In the genomic region with DNA sequence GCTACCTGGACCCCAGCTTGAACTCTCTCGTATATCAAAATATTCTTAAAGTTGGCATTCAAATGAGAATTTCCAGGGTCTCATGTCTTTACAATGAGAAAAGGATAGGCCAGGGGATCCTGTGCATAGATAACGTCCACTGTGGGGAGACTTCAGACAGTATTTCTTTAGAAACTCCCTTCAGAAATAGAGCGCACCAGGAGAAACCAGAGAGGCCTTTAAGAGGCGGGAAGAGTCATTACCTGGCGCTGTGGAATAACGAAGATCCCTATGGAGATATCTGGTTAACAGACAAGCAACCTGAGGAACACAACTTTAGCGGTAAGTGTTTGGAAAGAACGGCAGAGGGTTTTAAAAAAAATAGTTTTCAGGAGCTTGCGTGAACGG, we compare ENCODE assay signal across 8 cellular contexts. TPM values are rescaled to one million over a fixed set of nuclear protein-coding genes. Genes with fewer than 3 reads are reported as not detected.
DNase-seq lines count a peak whose midpoint lies in the region; ATAC-seq and TF ChIP-seq lines count a peak whose summit lies in the region.

No MANE protein-coding gene starts in this region.

- peak overlapping the region; percentile 88 for H3K4me3 Mint-ChIP-seq in activated CD4-positive, alpha-beta T cell treated with anti-CD3 and anti-CD28 coated beads, Interleukin-2, amount 10 ng/mL, durations not matched to agents 7 days and 5 days

- WGBS in gastroesophageal sphincter (ENCODE audit: low coverage in 1 of 2), 2 donors = 1 to 14% methylated on average over 2 to 9 of the region's 10 CpGs

- H3K27me3 ChIP-seq in SJCRH30 (no peaks in the 10 kb centered on the region), gastroesophageal sphincter (no peaks in the 10 kb centered on the region)

- TF ChIP-seq EP300 in gastroesophageal sphincter (IDR thresholded peaks at IDR 0.05) = no peak

- peaks cover 3% of the 10 kb centered on the region for H3K27me3 Mint-ChIP-seq in activated CD4-positive, alpha-beta T cell treated with anti-CD3 and anti-CD28 coated beads, Interleukin-2, amount 10 ng/mL, durations not matched to agents 7 days and 5 days

- no peaks in the 10 kb centered on the region for H3K9me3 ChIP-seq in SJCRH30 (replicated peaks)
- no peaks in the 10 kb centered on the region for H3K9me3 ChIP-seq in gastroesophageal sphincter

- H3K36me3 Mint-ChIP-seq in activated CD4-positive, alpha-beta T cell treated with anti-CD3 and anti-CD28 coated beads, Interleukin-2, amount 10 ng/mL, durations not matched to agents 7 days and 5 days (ENCODE audit: low read depth) = no peaks in the 10 kb centered on the region

- POLR2A ChIA-PET in activated CD4-positive, alpha-beta T cell treated with anti-CD3 and anti-CD28 coated beads, Interleukin-2, amount 10 ng/mL, durations not matched to agents 7 days and 5 days (lab: Charles Lee) = no interaction called here

- CTCF ChIA-PET in activated CD4-positive, alpha-beta T cell treated with anti-CD3 and anti-CD28 coated beads, Interleukin-2, amount 10 ng/mL, durations not matched to agents 7 days and 5 days (lab: Charles Lee) = no interaction called here

- no peak overlapping the region for H3K27ac ChIP-seq in SJCRH30
- peak overlapping the region in 2 of 4 donors; percentile 11 to 19 for H3K27ac ChIP-seq in gastroesophageal sphincter

- no peak for TF ChIP-seq CTCF in gastroesophageal sphincter (IDR thresholded peaks at IDR 0.05)

- peak; percentile 22 for ATAC-seq in HG02884 (IDR thresholded peaks at IDR 0.05; ENCODE audit: unreplicated experiment)
- ATAC-seq in gastroesophageal sphincter = no peak

- no peak for DNase-seq in activated CD4-positive, alpha-beta T cell treated with anti-CD3 and anti-CD28 coated beads, Interleukin-2, amount 10 ng/mL, durations not matched to agents 7 days and 5 days
- no peak for DNase-seq in activated CD4-positive, alpha-beta T cell treated with anti-CD3 and anti-CD28 coated beads, Interleukin-2, amount 50 U/mL, for 1 hour
- DNase-seq in SJCRH30 (peak in 1 of 2 experiments; percentile 10), pons (ENCODE audit: low spot score) (peak; percentile 28), SW 1271 (lab: John Stamatoyannopoulos, UW) (no peak)
- no peak for DNase-seq in stimulated activated CD4-positive, alpha-beta T cell treated with anti-CD3 and anti-CD28 coated beads, Interleukin-15, amount 100 ng/mL, for 24 hours

- H3K9me3 Mint-ChIP-seq in activated CD4-positive, alpha-beta T cell treated with anti-CD3 and anti-CD28 coated beads, Interleukin-2, amount 10 ng/mL, durations not matched to agents 7 days and 5 days = no peaks in the 10 kb centered on the region

- H3K27ac Mint-ChIP-seq in activated CD4-positive, alpha-beta T cell treated with anti-CD3 and anti-CD28 coated beads, Interleukin-2, amount 10 ng/mL, durations not matched to agents 7 days and 5 days = peak overlapping the region; percentile 91

- peaks cover 23% of the 10 kb centered on the region for H3K4me1 Mint-ChIP-seq in activated CD4-positive, alpha-beta T cell treated with anti-CD3 and anti-CD28 coated beads, Interleukin-2, amount 10 ng/mL, durations not matched to agents 7 days and 5 days

- no peak for TF ChIP-seq POLR2A in gastroesophageal sphincter (IDR thresholded peaks at IDR 0.05)

- H3K4me3 ChIP-seq in SJCRH30 (peak overlapping the region; percentile 59), gastroesophageal sphincter (peak overlapping the region; percentile 33 to 54)

- H3K4me1 ChIP-seq in SJCRH30 (no peaks in the 10 kb centered on the region), gastroesophageal sphincter (no peaks in the 10 kb centered on the region)

- no peaks in the 10 kb centered on the region for H3K36me3 ChIP-seq in SJCRH30
- no peaks in the 10 kb centered on the region for H3K36me3 ChIP-seq in gastroesophageal sphincter

RNA-seq across cellular contexts. Expression of a gene that starts 0.6 kb away (rescaled TPM):
- total RNA-seq in activated CD4-positive, alpha-beta T cell treated with anti-CD3 and anti-CD28 coated beads, Interleukin-2, amount 10 ng/mL, durations not matched to agents 7 days and 5 days = 1 to 10 TPM; 7.8 TPM
- 3.5 and 4.9 TPM in 2 replicates for total RNA-seq in SJCRH30 (2014; rRNA removed; shearing (Covaris generic))
- total RNA-seq in gastroesophageal sphincter = 1 to 10 TPM in 2 of 4 donors, under 1 TPM in 2; 0.62 to 2.4 (median 0.86) TPM
